18 cellular contexts compared by ENCODE assay signal in the genomic region with DNA sequence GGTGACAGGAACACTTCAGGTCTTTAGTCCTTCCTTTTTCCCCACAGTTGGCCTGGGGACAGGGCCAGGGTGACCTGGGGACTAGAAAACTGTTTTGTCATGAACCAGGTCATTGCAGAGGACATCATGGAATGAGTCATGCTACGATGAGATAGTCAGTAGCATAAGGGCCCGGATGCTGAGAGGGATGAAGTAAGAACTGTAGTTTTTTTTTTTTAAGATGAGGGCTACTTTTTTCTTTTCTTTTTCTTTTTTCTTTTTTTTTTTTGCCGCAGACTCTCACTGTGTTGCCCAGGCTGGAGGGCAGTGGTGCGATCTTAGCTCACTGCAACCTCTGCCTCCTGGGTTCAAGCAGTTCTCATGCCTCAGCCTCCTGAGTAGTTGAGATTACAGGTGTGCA. TPM values are rescaled to one million over a fixed set of nuclear protein-coding genes. Genes with fewer than 3 reads are reported as not detected.
DNase-seq lines count a peak whose midpoint lies in the region; ATAC-seq, FAIRE-seq and TF ChIP-seq lines count a peak whose summit lies in the region.
"Had no signal": no experiment of that assay in that cellular context is flagged by ENCODE, and none has a peak within 500 bp of the region (broad histone marks: within the 10 kb centered on the region; RNA-seq: fewer than 3 reads in every experiment).

No MANE protein-coding gene starts in this region.

- peaks cover 0 to 8% (median 2%) of the 10 kb centered on the region in 4 experiments; a peak in 3 of 8 replicates for H3K36me3 ChIP-seq in H1 (ENCODE audit: control insufficient read depth in 2 of 4, insufficient read depth in 4 of 4, low read length in 3 of 4)

- CTCF ChIA-PET in H1 (lab: Charles Lee; ENCODE audit: partially characterized antibody): no interaction called here

- no peak overlapping the region for H3K27ac ChIP-seq in H1 (ENCODE audit: low read depth, low read length)
- H3K27ac ChIP-seq: BLaER1 treated with 17β-estradiol and CSF1 and Interleukin-3, amounts not matched to agents 10 nM and 100 nM; testis; VCaP had no signal

- no peak for TF ChIP-seq EP300 in H1 (IDR thresholded peaks at IDR 0.05; ENCODE audit: borderline replicate concordance in 1 of 2, low read depth in 2 of 2, low read length in 2 of 2)

- H3K4me3 ChIP-seq in NB4 (ENCODE audit: low read depth, low read length) (no peak overlapping the region), H1 (ENCODE audit: extremely low read depth in 1 of 4, insufficient read depth in 2 of 4, low read depth in 3 of 4, low read length in 4 of 4) (no peak overlapping the region)
- H3K4me3 ChIP-seq: BLaER1 treated with 17β-estradiol and CSF1 and Interleukin-3, amounts not matched to agents 10 nM and 100 nM; testis had no signal

- peaks cover 31% of the 10 kb centered on the region for H3K4me1 Mint-ChIP-seq in osteocyte (ENCODE audit: unreplicated experiment)
- H3K4me1 Mint-ChIP-seq in immature natural killer cell: peaks cover 4 to 11% of the 10 kb centered on the region in 2 donors

- H2BK120ac ChIP-seq in H1 (replicated peaks; ENCODE audit: low read depth, low read length): no peak overlapping the region

- no peak overlapping the region for H3K18ac ChIP-seq in H1 (ENCODE audit: extremely low read depth, low read length)

- H3K9me3 Mint-ChIP-seq in osteocyte (ENCODE audit: unreplicated experiment) (no peaks in the 10 kb centered on the region), immature natural killer cell (no peaks in the 10 kb centered on the region)
- H3K9me3 Mint-ChIP-seq: memory B cell had no signal

- H3K23ac ChIP-seq in H1 (ENCODE audit: insufficient read length): no peak overlapping the region

- no peak overlapping the region for H3K4ac ChIP-seq in H1 (replicated peaks; ENCODE audit: insufficient read length, low read depth, low read length)

- no peaks in the 10 kb centered on the region for H3K9me3 ChIP-seq in H1 (ENCODE audit: insufficient read depth in 2 of 2, low read depth in 1 of 2, low read length in 1 of 2)
- H3K9me3 ChIP-seq: BLaER1 treated with 17β-estradiol and CSF1 and Interleukin-3, amounts not matched to agents 10 nM and 100 nM; testis had no signal

- POLR2A ChIA-PET in H1 (lab: Charles Lee; ENCODE audit: partially characterized antibody): interaction anchor here (0.7 kb wide), 1 partner anchor 139 kb away, joined by 3 read pairs; no protein-coding TSS in a partner anchor

- ATAC-seq in GM21381 (IDR thresholded peaks at IDR 0.05; ENCODE audit: unreplicated experiment): no peak
- no peak for ATAC-seq in omental fat pad (ENCODE audit: low FRiP score)

- H3K23me2 ChIP-seq in H1 (ENCODE audit: low read depth, low read length): no peaks in the 10 kb centered on the region

- no peak for TF ChIP-seq CTCF in NB4 (IDR thresholded peaks at IDR 0.05; ENCODE audit: low read depth, low read length)
- TF ChIP-seq CTCF in H1 (IDR thresholded peaks at IDR 0.05; ENCODE audit: control extremely low read depth in 1 of 3, insufficient read depth in 1 of 3, low read depth in 1 of 3, low read length in 3 of 3): no peak
- TF ChIP-seq CTCF in osteocyte (IDR thresholded peaks at IDR 0.05): no peak
- TF ChIP-seq CTCF in omental fat pad (IDR thresholded peaks at IDR 0.05): no peak

- H3K36me3 Mint-ChIP-seq in osteocyte (ENCODE audit: unreplicated experiment) (peaks cover 10% of the 10 kb centered on the region), immature natural killer cell (peaks cover 0 to 9% (median 0%) of the 10 kb centered on the region in 3 donors)

- no peak overlapping the region for H2BK20ac ChIP-seq in H1 (ENCODE audit: low read length)

- no peaks in the 10 kb centered on the region for H4K20me1 ChIP-seq in H1 (replicated peaks in 1 of 2; ENCODE audit: control insufficient read depth in 1 of 2, insufficient read depth in 2 of 2, low read length in 2 of 2)

- peaks cover 0 to 18% (median 6%) of the 10 kb centered on the region in 4 experiments; a peak in 6 of 7 replicates for H3K4me1 ChIP-seq in H1 (replicated peaks in 1 of 4; ENCODE audit: control insufficient read depth in 3 of 4, insufficient read depth in 4 of 4, low read length in 3 of 4)

- no peaks in the 10 kb centered on the region for H3K79me2 ChIP-seq in H1 (ENCODE audit: control insufficient read depth in 1 of 2, insufficient read depth in 2 of 2, low read length in 2 of 2)

- H3K9ac ChIP-seq in H1 (replicated peaks in 1 of 4; ENCODE audit: extremely low read depth in 1 of 4, low read depth in 3 of 4, low read length in 3 of 4): 0 out of 7 replicates have a peak overlapping the region, but pooled peaks of 1 of the 4 experiments have one; percentile 28
- H3K9ac ChIP-seq: BLaER1 treated with 17β-estradiol and CSF1 and Interleukin-3, amounts not matched to agents 10 nM and 100 nM had no signal

- no peak overlapping the region for H3K4me2 ChIP-seq in H1 (ENCODE audit: insufficient read depth in 1 of 2, low read depth in 2 of 2, low read length in 2 of 2)
- H3K4me2 ChIP-seq: BLaER1 treated with 17β-estradiol and CSF1 and Interleukin-3, amounts not matched to agents 10 nM and 100 nM had no signal

- FAIRE-seq in H1 (lab: Jason Lieb, UNC): no peak
- FAIRE-seq: astrocyte had no signal

- peaks cover 2% of the 10 kb centered on the region; the same call in 1 of the 2 replicates for H3K79me1 ChIP-seq in H1 (ENCODE audit: low read depth, low read length)

- no peak for TF ChIP-seq RAD21 in H1 (IDR thresholded peaks at IDR 0.05 in 1 of 2, conservative IDR thresholded peaks at IDR 0.05 in 1 of 2; ENCODE audit: low read depth in 2 of 2, low read length in 2 of 2)

- peak overlapping the region; percentile 90 for H3K27ac Mint-ChIP-seq in osteocyte (ENCODE audit: unreplicated experiment)
- H3K27ac Mint-ChIP-seq in immature natural killer cell: no peak overlapping the region
- H3K27ac Mint-ChIP-seq: memory B cell had no signal

- no peaks in the 10 kb centered on the region for H3K27me3 ChIP-seq in H1 (replicated peaks in 1 of 4; ENCODE audit: control insufficient read depth in 3 of 4, extremely low read depth in 1 of 4, insufficient read depth in 3 of 4, low read length in 3 of 4)
- H3K27me3 ChIP-seq: BLaER1 treated with 17β-estradiol and CSF1 and Interleukin-3, amounts not matched to agents 10 nM and 100 nM; testis had no signal

- H4K8ac ChIP-seq in H1 (ENCODE audit: extremely low read depth, insufficient read depth, low read length): no peak overlapping the region

- H2BK12ac ChIP-seq in H1 (ENCODE audit: low read depth, low read length): no peak overlapping the region

- DNase-seq in ELR (ENCODE audit: low read depth) (peak; percentile 60), NB4 (ENCODE audit: low read depth) (peak; percentile 29), H1 (ENCODE audit: low read depth in 1 of 2, low spot score in 2 of 2) (no peak), osteocyte (ENCODE audit: extremely low spot score, unreplicated experiment) (no peak), omental fat pad (ENCODE audit: low spot score) (no peak), immature natural killer cell (no peak), NCI-H1092 (lab: John Stamatoyannopoulos, UW) (no peak)
- DNase-seq: activated effector memory CD4-positive, alpha-beta T cell treated with Interleukin-2 at 50 U/mL for 16 hours; DMS79 treated with DMSO at 0.1 percent for 48 hours; NCI-H1092 treated with DMSO at 0.1 percent for 48 hours; SIG-M5; stimulated activated CD4-positive, alpha-beta T cell treated with anti-CD3 and anti-CD28 coated beads, Interleukin-12 subunit alpha, Interleukin-12 subunit beta, amount 100 ng/mL, for 4 hours had no signal

- no peak overlapping the region for H3K14ac ChIP-seq in H1 (ENCODE audit: insufficient read length)

- H2AFZ ChIP-seq in H1 (ENCODE audit: low read length): no peak overlapping the region

- no peak overlapping the region for H4K91ac ChIP-seq in H1 (replicated peaks; ENCODE audit: insufficient read length, low read length)

- no peaks in the 10 kb centered on the region for H3K27me3 Mint-ChIP-seq in osteocyte (ENCODE audit: unreplicated experiment)
- peaks cover 0 to 3% (median 0%) of the 10 kb centered on the region in 3 donors for H3K27me3 Mint-ChIP-seq in immature natural killer cell (ENCODE audit: low read depth in 3 of 3)
- H3K27me3 Mint-ChIP-seq: memory B cell had no signal

- H3K4me3 Mint-ChIP-seq in osteocyte (ENCODE audit: unreplicated experiment) (no peak overlapping the region), immature natural killer cell (no peak overlapping the region)
- H3K4me3 Mint-ChIP-seq: memory B cell had no signal

- 95% methylated on average over 3 of the region's 4 CpGs; no CpG with 5 or more reads in 1 of the 2 experiments for WGBS in H1 (ENCODE audit: extremely low coverage in 1 of 2, insufficient coverage in 1 of 2, insufficient read length in 1 of 2, insufficient replicate concordance in 2 of 2, low coverage in 1 of 2, low lambda C conversion rate in 2 of 2, missing lambda C conversion rate in 1 of 2), 2 experiments

- H2BK15ac ChIP-seq in H1 (ENCODE audit: low read length): peak overlapping the region; percentile 73; the same call in 1 of the 2 replicates

- no peak overlapping the region for H2BK5ac ChIP-seq in H1 (ENCODE audit: low read depth, low read length)

- H4K5ac ChIP-seq in H1 (ENCODE audit: insufficient read length, low read depth, low read length): no peak overlapping the region

- no peak overlapping the region for H3K56ac ChIP-seq in H1 (replicated peaks; ENCODE audit: insufficient read length, low read depth, low read length)

- TF ChIP-seq POLR2A in NB4 (IDR thresholded peaks at IDR 0.05; ENCODE audit: extremely low read depth, insufficient read length): no peak
- TF ChIP-seq POLR2A in H1 (IDR thresholded peaks at IDR 0.05; ENCODE audit: control extremely low read depth in 1 of 2, low read depth in 2 of 2, low read length in 2 of 2): no peak

- no peak overlapping the region for H2AK5ac ChIP-seq in H1 (ENCODE audit: low read depth, low read length)

RNA-seq across cellular contexts. Expression of a gene that starts 8.0 kb away (rescaled TPM):
- 13.8 and 15.8 TPM in 2 replicates for total RNA-seq in H1 (2021; fragmentation: NEBNext Ultra II Directional; extraction: Animal tissue kit (Norgen Biotek cat#: 25700))
- polyA plus RNA-seq in H1 (2011; rRNA removed) (4.4 and 6.9 TPM in 2 replicates), immature natural killer cell (10 to 100 TPM; 12.4 to 21.7 (median 16.0) TPM)
- 3.5 TPM for polyA plus RNA-seq in H1 (2011; cell fraction: cytosol; rRNA removed)
- polyA plus RNA-seq in H1 (2011; cell fraction: nucleus; rRNA removed): 10.7 TPM
- 11.0 to 14.2 TPM (median 11.1 TPM) in 4 replicates for polyA plus RNA-seq in H1 (2012, experiment 1 of 2)
- 19.4 TPM for polyA plus RNA-seq in H1 (2012, experiment 2 of 2)
- 12.1 TPM for polyA plus RNA-seq in H1 (2013, experiment 1 of 2)
- polyA plus RNA-seq in H1 (2013, experiment 2 of 2): 12.1 TPM
- 7.2 and 8.3 TPM in 2 replicates for polyA minus RNA-seq in H1 (2011; rRNA and poly(A)+ RNA removed)
- 6.9 TPM for polyA minus RNA-seq in H1 (2011; cell fraction: cytosol; rRNA and poly(A)+ RNA removed)
- polyA minus RNA-seq in H1 (2011; cell fraction: nucleus; rRNA and poly(A)+ RNA removed): 24.8 TPM
- total RNA-seq in osteocyte (26.1 and 26.9 TPM in 2 replicates), omental fat pad (10 to 100 TPM in 2 of 4 donors, 1 to 10 TPM in 2; 7.2 to 14.2 (median 9.3) TPM)

RNA-seq across cellular contexts. Expression of a gene that starts 29.6 kb away (rescaled TPM):
- 2.0 and 3.0 TPM in 2 replicates for total RNA-seq in H1 (2021; fragmentation: NEBNext Ultra II Directional; extraction: Animal tissue kit (Norgen Biotek cat#: 25700))
- 1.7 and 2.1 TPM in 2 replicates for polyA plus RNA-seq in H1 (2011; rRNA removed)
- 1.2 TPM for polyA plus RNA-seq in H1 (2011; cell fraction: cytosol; rRNA removed)
- polyA plus RNA-seq in H1 (2011; cell fraction: nucleus; rRNA removed): 1.3 TPM
- 0.88 to 1.8 TPM (median 1.0 TPM) in 4 replicates for polyA plus RNA-seq in H1 (2012, experiment 1 of 2)
- 0.46 TPM for polyA plus RNA-seq in H1 (2012, experiment 2 of 2)
- 1.8 TPM for polyA plus RNA-seq in H1 (2013, experiment 1 of 2)
- 2.7 TPM for polyA plus RNA-seq in H1 (2013, experiment 2 of 2)
- polyA minus RNA-seq in H1 (2011; rRNA and poly(A)+ RNA removed): 1.1 and 2.0 TPM in 2 replicates
- polyA minus RNA-seq in H1 (2011; cell fraction: cytosol; rRNA and poly(A)+ RNA removed): 0.37 TPM
- 3.9 TPM for polyA minus RNA-seq in H1 (2011; cell fraction: nucleus; rRNA and poly(A)+ RNA removed)
- 4.3 and 4.8 TPM in 2 replicates for total RNA-seq in osteocyte
- total RNA-seq in omental fat pad: 10 to 100 TPM in 1 of 4 donors, 1 to 10 TPM in 3; 3.8 to 12.1 (median 6.3) TPM
- polyA plus RNA-seq in immature natural killer cell: 1 to 10 TPM; 9.2 to 9.8 (median 9.6) TPM

Comparison
In these comparisons a context has a peak if more than half of its experiments do, and no peak if none do; other contexts are left out.
1. DNase-seq: peak in ELR (single experiment) and NB4 (single experiment); none in H1 (0 of 2), osteocyte (single experiment), omental fat pad (single experiment), immature natural killer cell (0 of 3) and NCI-H1092 (single experiment).